In the genomic region with DNA sequence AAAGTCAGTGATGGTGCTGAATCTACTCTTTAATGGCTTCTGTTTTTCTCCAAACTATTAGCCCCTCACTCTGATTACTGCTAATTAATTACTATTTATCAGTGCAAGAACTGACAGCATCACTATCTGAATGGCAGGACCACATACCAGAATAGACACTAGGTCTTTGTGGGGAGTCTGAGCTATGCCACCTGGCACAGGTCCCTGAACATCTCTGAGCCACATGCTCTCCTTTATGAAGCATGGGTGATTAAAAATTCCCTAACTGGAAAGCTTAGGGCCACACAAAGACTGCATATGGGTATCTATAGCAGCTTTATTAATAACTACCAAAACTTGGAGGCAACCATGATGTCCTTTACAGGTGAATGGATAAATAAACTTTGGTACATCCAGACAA, we compare ENCODE assay signal across 26 cellular contexts.
"Had no signal": no experiment of that assay in that cellular context is flagged by ENCODE, and none has a peak within 500 bp of the region (broad histone marks: within the 10 kb centered on the region; RNA-seq: fewer than 3 reads in every experiment).

No MANE protein-coding gene starts in this region.

- H3K4me1 ChIP-seq: body of pancreas, foreskin keratinocyte, gastrocnemius medialis, heart right ventricle had no signal

- H3K4me3 ChIP-seq: body of pancreas, coronary artery, dorsolateral prefrontal cortex, gastrocnemius medialis, heart right ventricle, hepatocyte had no signal

- H3K27me3 ChIP-seq: body of pancreas, foreskin keratinocyte, gastrocnemius medialis had no signal

- H3K27ac ChIP-seq: body of pancreas, coronary artery, dorsolateral prefrontal cortex, foreskin keratinocyte, gastrocnemius medialis, heart right ventricle, hepatocyte had no signal

- DNase-seq: activated CD4-positive, alpha-beta memory T cell treated with anti-CD3 and anti-CD28 coated beads, Interleukin-2, amount 10 ng/mL, durations not matched to agents 7 days and 5 days; activated CD4-positive, alpha-beta T cell treated with anti-CD3 and anti-CD28 coated beads for 36 hours; activated CD4-positive, alpha-beta T cell treated with anti-CD3 and anti-CD28 coated beads, Interleukin-2, amount 10 ng/mL, durations not matched to agents 24 days and 14 days; activated CD4-positive, CD25-positive, alpha-beta regulatory T cell; activated CD4-positive, CD25-positive, alpha-beta regulatory T cell treated with anti-CD3 and anti-CD28 coated beads, Interleukin-2, amount 50 U/mL, for 72 hours; activated effector memory CD4-positive, alpha-beta T cell treated with Interleukin-2 at 50 U/mL for 16 hours; activated gamma-delta T cell treated with Interleukin-2 at 50 U/mL for 16 hours; activated naive CD4-positive, alpha-beta T cell treated with anti-CD3 and anti-CD28 coated beads, Interleukin-2, amount 50 U/mL, for 16 hours; activated naive CD4-positive, alpha-beta T cell treated with Interleukin-2 at 50 U/mL for 16 hours; activated T-cell treated with anti-CD3 and anti-CD28 coated beads, Interleukin-2, amount 50 U/mL, for 4 hours; amniotic stem cell; aorta; body of pancreas; cerebellar nuclear complex; effector memory CD4-positive, alpha-beta T cell; foreskin keratinocyte; gastrocnemius medialis; heart right ventricle; T-helper 1 cell; T-helper 17 cell; T1000 had no signal

- ATAC-seq: activated CD4-positive, alpha-beta T cell treated with anti-CD3 and anti-CD28 coated beads for 36 hours; activated T-cell treated with anti-CD3 and anti-CD28 coated beads, Interleukin-2, amount 50 U/mL, for 4 hours; activated T-helper 17 cell treated with anti-CD3 and anti-CD28 coated beads, Interleukin-2, amount 50 U/mL, for 72 hours; body of pancreas; esophagus mucosa; foreskin keratinocyte; gastrocnemius medialis; heart right ventricle; T-helper 17 cell had no signal

- H3K36me3 ChIP-seq: gastrocnemius medialis, heart right ventricle had no signal

- H3K9me3 ChIP-seq: body of pancreas, gastrocnemius medialis had no signal
